In the genomic region with DNA sequence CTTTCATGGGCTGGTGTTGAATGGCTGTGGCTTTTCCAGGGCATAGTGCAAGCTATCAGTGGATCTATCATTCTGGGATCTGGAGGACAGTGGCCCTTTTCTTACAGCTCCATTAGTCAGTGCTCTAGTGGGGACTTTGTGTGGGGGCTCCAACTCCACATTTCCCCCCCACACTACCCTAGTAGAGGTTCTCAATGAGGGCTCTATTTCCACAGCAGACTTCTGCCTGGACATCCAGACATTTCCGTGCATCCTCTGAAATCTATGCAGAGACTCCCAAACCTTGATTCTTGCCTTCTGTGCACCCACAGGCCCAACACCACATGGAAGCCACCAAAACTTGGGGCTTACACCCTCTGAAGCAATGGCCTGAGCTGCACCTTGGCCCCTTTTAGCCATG, we compare ENCODE assay signal across 27 cellular contexts.
DNase-seq lines count a peak whose midpoint lies in the region; ATAC-seq, FAIRE-seq and TF ChIP-seq lines count a peak whose summit lies in the region.
"Had no signal": no experiment of that assay in that cellular context is flagged by ENCODE, and none has a peak within 500 bp of the region (broad histone marks: within the 10 kb centered on the region; RNA-seq: fewer than 3 reads in every experiment).

No MANE protein-coding gene starts in this region.

- no peak for ATAC-seq in stimulated activated naive CD8-positive, alpha-beta T cell treated with anti-CD3 and anti-CD28 coated beads, Interleukin-15, amount 100 ng/mL, for 72 hours
- ATAC-seq: GM12878 had no signal

- no peak for TF ChIP-seq CTCF in astrocyte (IDR thresholded peaks at IDR 0.05; ENCODE audit: insufficient read depth, low read depth, low read length)
- TF ChIP-seq CTCF in bronchial epithelial cell (IDR thresholded peaks at IDR 0.05; ENCODE audit: insufficient read depth, low read length, severe bottlenecking), result no peak

- no peak overlapping the region for H3K27ac ChIP-seq in astrocyte (ENCODE audit: low read depth, low read length)
- H3K27ac ChIP-seq: BLaER1 had no signal

- no peaks in the 10 kb centered on the region for H3K27me3 ChIP-seq in astrocyte (ENCODE audit: insufficient read depth, low read length)
- no peaks in the 10 kb centered on the region for H3K27me3 ChIP-seq in bronchial epithelial cell (ENCODE audit: control insufficient read depth, insufficient read depth, low read length)
- H3K27me3 ChIP-seq: BE2C, BLaER1 had no signal

- H3K4me2 ChIP-seq in astrocyte (ENCODE audit: low read length), result no peak overlapping the region
- H3K4me2 ChIP-seq: BLaER1 had no signal

- H3K9me3 Mint-ChIP-seq in stimulated activated naive CD8-positive, alpha-beta T cell treated with anti-CD3 and anti-CD28 coated beads, Interleukin-15, Interleukin-2, amounts not matched to agents 100 ng/mL and 50 ng/mL, for 24 hours, result peaks cover 10% of the 10 kb centered on the region
- H3K9me3 Mint-ChIP-seq in stimulated activated naive CD8-positive, alpha-beta T cell treated with anti-CD3 and anti-CD28 coated beads, Interleukin-15, amount 100 ng/mL, for 72 hours, result peaks cover 17 to 20% of the 10 kb centered on the region in 2 donors
- peaks cover 23% of the 10 kb centered on the region for H3K9me3 Mint-ChIP-seq in astrocyte (ENCODE audit: unreplicated experiment)
- H3K9me3 Mint-ChIP-seq in activated CD4-positive, alpha-beta T cell treated with anti-CD3 and anti-CD28 coated beads, Interleukin-2, amount 10 ng/mL, durations not matched to agents 7 days and 5 days, result peaks cover 24% of the 10 kb centered on the region

- H3K36me3 ChIP-seq in astrocyte (ENCODE audit: insufficient read depth, low read length) (no peaks in the 10 kb centered on the region), bronchial epithelial cell (ENCODE audit: control insufficient read depth, insufficient read depth, low read length) (no peaks in the 10 kb centered on the region)
- H3K36me3 ChIP-seq: BE2C had no signal

- H2AFZ ChIP-seq in astrocyte (ENCODE audit: low read depth, low read length), result no peak overlapping the region

- peaks cover 5% of the 10 kb centered on the region for H3K27me3 Mint-ChIP-seq in stimulated activated naive CD8-positive, alpha-beta T cell treated with anti-CD3 and anti-CD28 coated beads, Interleukin-15, Interleukin-2, amounts not matched to agents 100 ng/mL and 50 ng/mL, for 24 hours
- peaks cover 2% of the 10 kb centered on the region for H3K27me3 Mint-ChIP-seq in stimulated activated naive CD8-positive, alpha-beta T cell treated with anti-CD3 and anti-CD28 coated beads, Interleukin-15, amount 100 ng/mL, for 72 hours
- H3K27me3 Mint-ChIP-seq in astrocyte (ENCODE audit: low read depth, unreplicated experiment), result no peaks in the 10 kb centered on the region
- peaks cover 13% of the 10 kb centered on the region for H3K27me3 Mint-ChIP-seq in activated CD4-positive, alpha-beta T cell treated with anti-CD3 and anti-CD28 coated beads, Interleukin-2, amount 10 ng/mL, durations not matched to agents 7 days and 5 days
- H3K27me3 Mint-ChIP-seq: CD4-positive, alpha-beta memory T cell; CD4-positive, CD25-positive, alpha-beta regulatory T cell had no signal

- DNase-seq in stimulated activated naive CD8-positive, alpha-beta T cell treated with anti-CD3 and anti-CD28 coated beads, Interleukin-15, amount 100 ng/mL, for 72 hours, result no peak
- DNase-seq in astrocyte (ENCODE audit: low read depth) (no peak), bronchial epithelial cell (ENCODE audit: low read depth) (no peak), NCI-H187 treated with DMSO at 0.1 percent for 48 hours (lab: John Stamatoyannopoulos, UW) (no peak)
- no peak for DNase-seq in activated CD4-positive, alpha-beta T cell treated with anti-CD3 and anti-CD28 coated beads, Interleukin-2, amount 10 ng/mL, durations not matched to agents 7 days and 5 days
- DNase-seq: 8988T; ACHN; BE2C; C1 segment of cervical spinal cord; CD4-positive, alpha-beta memory T cell; CD4-positive, CD25-positive, alpha-beta regulatory T cell; CD8-positive, alpha-beta memory T cell; COR-L47; DMS 273 treated with DMSO at 0.1 percent for 48 hours; DMS153; DMS53; DMS79; DND-41; EL; GDM1 had no signal

- POLR2A ChIA-PET in activated CD4-positive, alpha-beta T cell treated with anti-CD3 and anti-CD28 coated beads, Interleukin-2, amount 10 ng/mL, durations not matched to agents 7 days and 5 days (lab: Charles Lee), result interaction anchor here (0.6 kb wide), 1 partner anchor 224 kb away, joined by 3 read pairs; no protein-coding TSS in a partner anchor

- peaks cover 3% of the 10 kb centered on the region for H3K36me3 Mint-ChIP-seq in stimulated activated naive CD8-positive, alpha-beta T cell treated with anti-CD3 and anti-CD28 coated beads, Interleukin-15, Interleukin-2, amounts not matched to agents 100 ng/mL and 50 ng/mL, for 24 hours (ENCODE audit: low read depth)
- peaks cover 12% of the 10 kb centered on the region for H3K36me3 Mint-ChIP-seq in astrocyte (ENCODE audit: low read depth, unreplicated experiment)
- H3K36me3 Mint-ChIP-seq in activated CD4-positive, alpha-beta T cell treated with anti-CD3 and anti-CD28 coated beads, Interleukin-2, amount 10 ng/mL, durations not matched to agents 7 days and 5 days (ENCODE audit: low read depth), result peaks cover 8% of the 10 kb centered on the region
- H3K36me3 Mint-ChIP-seq: CD14-positive monocyte had no signal

- no peak overlapping the region for H3K4me3 ChIP-seq in astrocyte (ENCODE audit: insufficient read depth, low read depth, low read length)
- no peak overlapping the region for H3K4me3 ChIP-seq in bronchial epithelial cell (ENCODE audit: low read depth, low read length)
- H3K4me3 ChIP-seq: BLaER1, GM12878 had no signal

- H3K79me2 ChIP-seq in astrocyte (ENCODE audit: insufficient read depth, low read length), result no peaks in the 10 kb centered on the region

- no peaks in the 10 kb centered on the region for H4K20me1 ChIP-seq in astrocyte (ENCODE audit: insufficient read depth, low read length)
- H4K20me1 ChIP-seq: BLaER1 had no signal

- CTCF ChIA-PET in activated CD4-positive, alpha-beta T cell treated with anti-CD3 and anti-CD28 coated beads, Interleukin-2, amount 10 ng/mL, durations not matched to agents 7 days and 5 days (lab: Charles Lee), result interaction anchor here (0.5 to 0.8 kb wide), 3 partner anchors 10 to 26 kb away, joined by 3 to 4 read pairs (median 3); no protein-coding TSS in a partner anchor

- H3K4me3 Mint-ChIP-seq in stimulated activated naive CD8-positive, alpha-beta T cell treated with anti-CD3 and anti-CD28 coated beads, Interleukin-15, Interleukin-2, amounts not matched to agents 100 ng/mL and 50 ng/mL, for 24 hours, result no peak overlapping the region
- no peak overlapping the region for H3K4me3 Mint-ChIP-seq in stimulated activated naive CD8-positive, alpha-beta T cell treated with anti-CD3 and anti-CD28 coated beads, Interleukin-15, amount 100 ng/mL, for 72 hours
- peak overlapping the region; percentile 18 for H3K4me3 Mint-ChIP-seq in astrocyte (ENCODE audit: unreplicated experiment)
- no peak overlapping the region for H3K4me3 Mint-ChIP-seq in activated CD4-positive, alpha-beta T cell treated with anti-CD3 and anti-CD28 coated beads, Interleukin-2, amount 10 ng/mL, durations not matched to agents 7 days and 5 days
- H3K4me3 Mint-ChIP-seq: CD14-positive monocyte; CD4-positive, alpha-beta memory T cell; CD4-positive, CD25-positive, alpha-beta regulatory T cell; CD8-positive, alpha-beta memory T cell had no signal

- no peaks in the 10 kb centered on the region for H3K4me1 ChIP-seq in astrocyte (ENCODE audit: insufficient read depth, low read length)
- H3K4me1 ChIP-seq: BE2C, BLaER1 had no signal

- peaks cover 4% of the 10 kb centered on the region for H3K9me3 ChIP-seq in astrocyte (ENCODE audit: insufficient read depth, low read depth, low read length)
- H3K9me3 ChIP-seq: BE2C had no signal

- FAIRE-seq in astrocyte (lab: Jason Lieb, UNC) (no peak), bronchial epithelial cell (lab: Jason Lieb, UNC) (peak; percentile 58)
- FAIRE-seq: A204.1, GM12892, GM18507 had no signal

- H3K9ac ChIP-seq in astrocyte (ENCODE audit: low read length), result no peak overlapping the region
- H3K9ac ChIP-seq: BLaER1 had no signal

- H3K4me1 Mint-ChIP-seq in stimulated activated naive CD8-positive, alpha-beta T cell treated with anti-CD3 and anti-CD28 coated beads, Interleukin-15, Interleukin-2, amounts not matched to agents 100 ng/mL and 50 ng/mL, for 24 hours (ENCODE audit: low read depth), result peaks cover 9% of the 10 kb centered on the region
- H3K4me1 Mint-ChIP-seq in stimulated activated naive CD8-positive, alpha-beta T cell treated with anti-CD3 and anti-CD28 coated beads, Interleukin-15, amount 100 ng/mL, for 72 hours, result no peaks in the 10 kb centered on the region
- no peaks in the 10 kb centered on the region for H3K4me1 Mint-ChIP-seq in astrocyte (ENCODE audit: low read depth, unreplicated experiment)
- H3K4me1 Mint-ChIP-seq in activated CD4-positive, alpha-beta T cell treated with anti-CD3 and anti-CD28 coated beads, Interleukin-2, amount 10 ng/mL, durations not matched to agents 7 days and 5 days, result peaks cover 5% of the 10 kb centered on the region

- H3K27ac Mint-ChIP-seq in stimulated activated naive CD8-positive, alpha-beta T cell treated with anti-CD3 and anti-CD28 coated beads, Interleukin-15, Interleukin-2, amounts not matched to agents 100 ng/mL and 50 ng/mL, for 24 hours, result peak overlapping the region; percentile 42
- no peak overlapping the region for H3K27ac Mint-ChIP-seq in stimulated activated naive CD8-positive, alpha-beta T cell treated with anti-CD3 and anti-CD28 coated beads, Interleukin-15, amount 100 ng/mL, for 72 hours
- no peak overlapping the region for H3K27ac Mint-ChIP-seq in astrocyte (ENCODE audit: unreplicated experiment)
- no peak overlapping the region for H3K27ac Mint-ChIP-seq in activated CD4-positive, alpha-beta T cell treated with anti-CD3 and anti-CD28 coated beads, Interleukin-2, amount 10 ng/mL, durations not matched to agents 7 days and 5 days
- H3K27ac Mint-ChIP-seq: CD4-positive, alpha-beta memory T cell; CD4-positive, CD25-positive, alpha-beta regulatory T cell had no signal
